In the genomic region with DNA sequence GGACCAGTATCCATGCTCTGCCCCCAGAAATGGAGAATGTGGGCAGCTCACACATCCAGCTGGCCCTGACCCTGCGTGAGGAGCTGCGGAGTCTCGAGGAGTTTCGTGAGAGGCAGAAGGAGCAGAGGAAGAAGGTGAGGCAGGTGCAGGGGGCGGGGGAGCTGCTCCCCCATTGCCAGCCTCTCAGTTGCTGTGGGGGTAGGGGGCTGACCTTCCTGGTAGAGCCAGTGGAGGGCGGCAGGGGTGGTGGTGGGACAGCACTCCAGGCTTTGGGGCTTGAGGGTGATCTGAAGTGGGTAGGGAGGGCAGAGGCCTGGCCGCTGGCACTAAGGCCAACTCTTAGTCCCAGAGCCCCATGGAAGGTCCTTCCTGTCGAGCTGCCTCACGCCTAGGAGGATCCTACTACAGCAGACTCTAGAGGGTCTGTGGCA, we compare ENCODE assay signal across 14 cellular contexts. TPM values are rescaled to one million over a fixed set of nuclear protein-coding genes. Genes with fewer than 3 reads are reported as not detected.
A peak's percentile ranks its signal among the peaks of the same experiment; 100 is the strongest.
DNase-seq lines count a peak whose midpoint lies in the region; ATAC-seq and TF ChIP-seq lines count a peak whose summit lies in the region.
"Had no signal": no experiment of that assay in that cellular context is flagged by ENCODE, and none has a peak within 500 bp of the region (broad histone marks: within the 10 kb centered on the region; RNA-seq: fewer than 3 reads in every experiment).

No MANE protein-coding gene starts in this region.

- peaks cover 30% of the 10 kb centered on the region for H3K36me3 ChIP-seq in CD8-positive, alpha-beta T cell (ENCODE audit: insufficient read depth, low read length)
- H3K36me3 ChIP-seq in neuronal stem cell (replicated peaks in 1 of 2; ENCODE audit: control insufficient read depth in 2 of 2, insufficient read depth in 2 of 2, low read length in 2 of 2) (no peaks in the 10 kb centered on the region), A673 (ENCODE audit: insufficient read depth, low read length, poor library complexity, severe bottlenecking) (no peaks in the 10 kb centered on the region)
- H3K36me3 ChIP-seq: breast epithelium had no signal

- no peak for ATAC-seq in CD8-positive, alpha-beta T cell
- no peak for ATAC-seq in GM19455 (IDR thresholded peaks at IDR 0.05; ENCODE audit: unreplicated experiment)
- ATAC-seq in GM21381 (IDR thresholded peaks at IDR 0.05; ENCODE audit: unreplicated experiment): no peak
- ATAC-seq: esophagus mucosa had no signal

- no peaks in the 10 kb centered on the region for H3K79me1 ChIP-seq in neuronal stem cell (ENCODE audit: low read depth, low read length)

- intact Hi-C loops in CD8-positive, alpha-beta T cell (cut with DNase I, micrococcal nuclease): loop anchor here in 1 of 2 experiments (2.0 kb wide), 1 partner anchor 121 kb away; a partner anchor contains a TSS
- intact Hi-C loops in A673 (cut with micrococcal nuclease; ENCODE audit: unreplicated experiment): loop anchor here (5.0 kb wide), 1 partner anchor 517 kb away; no protein-coding TSS in a partner anchor

- WGBS in neuronal stem cell (ENCODE audit: extremely low coverage in 2 of 2, insufficient read length in 2 of 2, insufficient replicate concordance in 1 of 2), 2 donors: no CpG with 5 or more reads among the region's 9 CpGs

- peaks cover 65% of the 10 kb centered on the region for H3K36me3 Mint-ChIP-seq in CD8-positive, alpha-beta T cell
- peaks cover 58% of the 10 kb centered on the region for H3K36me3 Mint-ChIP-seq in T-helper 2 cell treated with Interferon-gamma antibody and Interleukin-4, amounts not matched to agents 5 μg/mL and 100 μg/mL, for 36 hours (ENCODE audit: low read depth)
- H3K36me3 Mint-ChIP-seq in brain: no peaks in the 10 kb centered on the region

- no peak overlapping the region for H3K4me3 Mint-ChIP-seq in CD8-positive, alpha-beta T cell
- H3K4me3 Mint-ChIP-seq in T-helper 2 cell treated with Interferon-gamma antibody and Interleukin-4, amounts not matched to agents 5 μg/mL and 100 μg/mL, for 36 hours: no peak overlapping the region
- no peak overlapping the region for H3K4me3 Mint-ChIP-seq in brain

- peak overlapping the region; percentile 14 for H3K27ac ChIP-seq in CD8-positive, alpha-beta T cell (ENCODE audit: low read depth, low read length)
- H3K27ac ChIP-seq in neuronal stem cell (replicated peaks; ENCODE audit: low read length) (no peak overlapping the region), A673 (ENCODE audit: low read depth, low read length, poor library complexity, severe bottlenecking) (no peak overlapping the region)
- H3K27ac ChIP-seq: breast epithelium had no signal

- CTCF ChIA-PET in CD8-positive, alpha-beta T cell (lab: Charles Lee): interaction anchor here (0.6 to 7.2 kb wide), 6 partner anchors 9 to 52 kb away, joined by 4 to 72 read pairs (median 18); a partner anchor contains a TSS
- CTCF ChIA-PET in A673 (lab: Charles Lee): interaction anchor here (0.7 to 1.8 kb wide), 3 partner anchors 76 to 605 kb away, joined by 3 to 8 read pairs (median 5); no protein-coding TSS in a partner anchor

- no peak overlapping the region for H2AFZ ChIP-seq in neuronal stem cell (ENCODE audit: low read length)

- peak in 2 of 7 experiments; percentile 7 to 14 for DNase-seq in CD8-positive, alpha-beta T cell
- no peak for DNase-seq in T-helper 2 cell treated with Interferon-gamma antibody and Interleukin-4, amounts not matched to agents 5 μg/mL and 100 μg/mL, for 36 hours (ENCODE audit: low spot score)
- DNase-seq in neuronal stem cell (ENCODE audit: low spot score) (no peak), A673 (ENCODE audit: low spot score) (no peak)
- DNase-seq: GOT3, NCI-H1105, NCI-H526 treated with DMSO at 0.1 percent for 48 hours, small intestine had no signal

- H3K9me3 ChIP-seq in CD8-positive, alpha-beta T cell (ENCODE audit: low read length): no peaks in the 10 kb centered on the region
- H3K9me3 ChIP-seq in neuronal stem cell (replicated peaks in 1 of 2; ENCODE audit: control insufficient read depth in 2 of 2, insufficient read depth in 1 of 2, low read depth in 1 of 2, low read length in 2 of 2) (no peaks in the 10 kb centered on the region), A673 (ENCODE audit: low read depth, low read length, poor library complexity, severe bottlenecking) (no peaks in the 10 kb centered on the region)
- H3K9me3 ChIP-seq: breast epithelium had no signal

- H3K4me1 ChIP-seq in CD8-positive, alpha-beta T cell (ENCODE audit: insufficient read depth, low read length): peaks cover 39% of the 10 kb centered on the region
- H3K4me1 ChIP-seq in neuronal stem cell (ENCODE audit: control insufficient read depth in 2 of 2, insufficient read depth in 1 of 2, low read depth in 1 of 2, low read length in 2 of 2) (peaks cover 10 to 19% of the 10 kb centered on the region in 2 donors), A673 (ENCODE audit: insufficient read depth, low read length, poor library complexity, severe bottlenecking) (peaks cover 7% of the 10 kb centered on the region)
- H3K4me1 ChIP-seq: breast epithelium had no signal

- H3K27me3 Mint-ChIP-seq in CD8-positive, alpha-beta T cell (ENCODE audit: low read depth): no peaks in the 10 kb centered on the region
- H3K27me3 Mint-ChIP-seq in T-helper 2 cell treated with Interferon-gamma antibody and Interleukin-4, amounts not matched to agents 5 μg/mL and 100 μg/mL, for 36 hours (ENCODE audit: low read depth): no peaks in the 10 kb centered on the region
- H3K27me3 Mint-ChIP-seq in brain: peaks cover 7% of the 10 kb centered on the region

- H3K9me3 Mint-ChIP-seq in CD8-positive, alpha-beta T cell: no peaks in the 10 kb centered on the region
- no peaks in the 10 kb centered on the region for H3K9me3 Mint-ChIP-seq in T-helper 2 cell treated with Interferon-gamma antibody and Interleukin-4, amounts not matched to agents 5 μg/mL and 100 μg/mL, for 36 hours
- H3K9me3 Mint-ChIP-seq in brain: peaks cover 0 to 2% (median 0%) of the 10 kb centered on the region in 5 experiments

- H3K27me3 ChIP-seq in CD8-positive, alpha-beta T cell (ENCODE audit: insufficient read depth, low read length): no peaks in the 10 kb centered on the region
- H3K27me3 ChIP-seq in neuronal stem cell (ENCODE audit: control insufficient read depth in 3 of 3, insufficient read depth in 3 of 3, low read depth in 1 of 3, low read length in 3 of 3): peaks cover 0 to 20% (median 4%) of the 10 kb centered on the region in 3 experiments
- H3K27me3 ChIP-seq in A673 (replicated peaks; ENCODE audit: insufficient read depth, low read depth, low read length, poor library complexity): no peaks in the 10 kb centered on the region
- H3K27me3 ChIP-seq: breast epithelium had no signal

- no peak overlapping the region for H2BK12ac ChIP-seq in neuronal stem cell (ENCODE audit: low read length)

- no peak overlapping the region for H3K9ac ChIP-seq in neuronal stem cell (ENCODE audit: low read depth, low read length, poor library complexity)

- no peak for TF ChIP-seq CTCF in CD8-positive, alpha-beta T cell (IDR thresholded peaks at IDR 0.05)
- TF ChIP-seq CTCF in brain (conservative IDR thresholded peaks at IDR 0.05): no peak
- no peak for TF ChIP-seq CTCF in A673 (conservative IDR thresholded peaks at IDR 0.05; ENCODE audit: low read depth, low read length)

- H4K91ac ChIP-seq in neuronal stem cell (ENCODE audit: low read depth, low read length, poor library complexity): no peak overlapping the region

- POLR2A ChIA-PET in CD8-positive, alpha-beta T cell (lab: Charles Lee): interaction anchor here (1.2 kb wide), 1 partner anchor 30 kb away, joined by 3 read pairs; a partner anchor contains a TSS
- POLR2A ChIA-PET in A673 (lab: Charles Lee; ENCODE audit: low non-redundant PET): no interaction called here

- H2BK15ac ChIP-seq in neuronal stem cell (ENCODE audit: low read length): no peak overlapping the region

- peaks cover 46% of the 10 kb centered on the region for H3K4me1 Mint-ChIP-seq in CD8-positive, alpha-beta T cell (ENCODE audit: low read depth)
- peaks cover 37% of the 10 kb centered on the region for H3K4me1 Mint-ChIP-seq in T-helper 2 cell treated with Interferon-gamma antibody and Interleukin-4, amounts not matched to agents 5 μg/mL and 100 μg/mL, for 36 hours (ENCODE audit: low read depth)
- H3K4me1 Mint-ChIP-seq in brain: peaks cover 16% of the 10 kb centered on the region

- peak overlapping the region; percentile 55 for H3K27ac Mint-ChIP-seq in CD8-positive, alpha-beta T cell
- peak overlapping the region; percentile 52 for H3K27ac Mint-ChIP-seq in T-helper 2 cell treated with Interferon-gamma antibody and Interleukin-4, amounts not matched to agents 5 μg/mL and 100 μg/mL, for 36 hours
- H3K27ac Mint-ChIP-seq in brain: peak overlapping the region in 3 of 5 experiments; percentile 32 to 78 (median 66)

- H2BK5ac ChIP-seq in neuronal stem cell (ENCODE audit: low read length): no peak overlapping the region

- no peak overlapping the region for H3K4me3 ChIP-seq in CD8-positive, alpha-beta T cell (ENCODE audit: low read depth, low read length)
- H3K4me3 ChIP-seq in neuronal stem cell (ENCODE audit: low read length in 2 of 2) (no peak overlapping the region), A673 (ENCODE audit: low read depth, low read length, poor library complexity, severe bottlenecking) (no peak overlapping the region)
- H3K4me3 ChIP-seq: breast epithelium had no signal

- no peak overlapping the region for H4K8ac ChIP-seq in neuronal stem cell (ENCODE audit: low read depth, low read length)

- H3K14ac ChIP-seq in neuronal stem cell (ENCODE audit: low read length): no peak overlapping the region

- no peak overlapping the region for H3K4ac ChIP-seq in neuronal stem cell (ENCODE audit: low read length)

- H3K23ac ChIP-seq in neuronal stem cell (ENCODE audit: low read depth, low read length, poor library complexity): no peak overlapping the region

- no peak overlapping the region for H3K4me2 ChIP-seq in neuronal stem cell (ENCODE audit: insufficient read depth, low read length, poor library complexity, severe bottlenecking)

- BruUV-seq in A673 (replicated peaks; lab: Mats Ljungman, UMichigan): no TSS peak

- peak overlapping the region; percentile 2 for H2AK5ac ChIP-seq in neuronal stem cell (ENCODE audit: low read depth, low read length)

- no peak overlapping the region for H2BK120ac ChIP-seq in neuronal stem cell (ENCODE audit: low read depth, low read length)

- no peak overlapping the region for H3K18ac ChIP-seq in neuronal stem cell (ENCODE audit: low read length)

RNA-seq across cellular contexts. Expression of a gene that starts 30.6 kb away (rescaled TPM):
- 10 to 100 TPM; 86.7 to 88.0 TPM for total RNA-seq in CD8-positive, alpha-beta T cell
- 2.4 TPM for polyA plus RNA-seq in brain (ENCODE audit: insufficient read depth, low read depth, low replicate concordance)
- 2.0 TPM for polyA plus RNA-seq in neuronal stem cell (2013, experiment 1 of 2)
- 1.8 TPM for polyA plus RNA-seq in neuronal stem cell (2013, experiment 2 of 2)
- total RNA-seq in A673 (2021): not detected in 2 replicates
- total RNA-seq: SK-MEL-5 had no signal

RNA-seq across cellular contexts. Expression of a gene that starts 45.4 kb away (rescaled TPM):
- total RNA-seq in CD8-positive, alpha-beta T cell: 10 to 100 TPM; 21.4 to 22.7 TPM
- polyA plus RNA-seq in brain (ENCODE audit: insufficient read depth, low read depth, low replicate concordance): 206 TPM
- 251 TPM for polyA plus RNA-seq in neuronal stem cell (2013, experiment 1 of 2)
- polyA plus RNA-seq in neuronal stem cell (2013, experiment 2 of 2): 239 TPM
- total RNA-seq in A673 (2021): 219 and 224 TPM in 2 replicates

Comparison
In these comparisons a context has a peak if more than half of its experiments do, and no peak if none do; other contexts are left out.
1. RNA of a gene that starts 30.6 kb away (total RNA-seq): 86.7 to 88.0 TPM in CD8-positive, alpha-beta T cell; not detected in A673; every median in the first group is over 10 times any median in the second.
2. Peak in every context shown above with its lines, with median percentiles within 50 percentile points of each other: H3K27ac Mint-ChIP-seq.